20 cellular contexts compared by ENCODE assay signal in genomic region chr16:89312598-89313299, GRCh38.
DNase-seq lines count a peak whose midpoint lies in the region; ATAC-seq and TF ChIP-seq lines count a peak whose summit lies in the region.
"Had no signal": no experiment of that assay in that cellular context is flagged by ENCODE, and none has a peak within 500 bp of the region (broad histone marks: within the 10 kb centered on the region; RNA-seq: fewer than 3 reads in every experiment).

No MANE protein-coding gene starts in this region.

- H3K4me3 ChIP-seq in HEK293 (ENCODE audit: low read depth, low read length) = no peak overlapping the region
- H3K4me3 ChIP-seq in thyroid gland (replicated peaks in 1 of 3) = no peak overlapping the region
- H3K4me3 ChIP-seq: uterus had no signal

- H3K27ac Mint-ChIP-seq in activated CD8-positive, alpha-beta T cell treated with anti-CD3 and anti-CD28 coated beads, Interleukin-2, amount 10 ng/mL, durations not matched to agents 7 days and 5 days = peak overlapping the region; percentile 37
- H3K27ac Mint-ChIP-seq in activated CD8-positive, alpha-beta T cell treated with anti-CD3 and anti-CD28 coated beads for 36 hours = no peak overlapping the region
- H3K27ac Mint-ChIP-seq in central memory CD8-positive, alpha-beta T cell (ENCODE audit: low read depth) = peak overlapping the region; percentile 100
- H3K27ac Mint-ChIP-seq in natural killer cell treated with Interleukin-12 subunit alpha and Interleukin-12 subunit beta and Interleukin-15 and Interleukin-18, amount 100 ng/mL, for 72 hours = peak overlapping the region; percentile 81 to 93
- no peak overlapping the region for H3K27ac Mint-ChIP-seq in activated CD8-positive, alpha-beta memory T cell treated with anti-CD3 and anti-CD28 coated beads, Interleukin-2, amount 10 ng/mL, durations not matched to agents 7 days and 5 days
- H3K27ac Mint-ChIP-seq: activated B cell treated with CpG ODN at 0.5 μM for 24 hours had no signal

- CTCF ChIA-PET in activated CD8-positive, alpha-beta T cell treated with anti-CD3 and anti-CD28 coated beads, Interleukin-2, amount 10 ng/mL, durations not matched to agents 7 days and 5 days (lab: Charles Lee) = interaction anchor here (0.8 to 2.9 kb wide), 3 partner anchors 9 to 196 kb away, joined by 3 to 10 read pairs (median 5); partner anchors contain the start of gene SPG7
- CTCF ChIA-PET in activated CD8-positive, alpha-beta T cell treated with anti-CD3 and anti-CD28 coated beads for 36 hours (lab: Charles Lee) = interaction anchor here (1.4 kb wide), 1 partner anchor 24 kb away, joined by 5 read pairs; no protein-coding TSS in a partner anchor
- CTCF ChIA-PET in HEK293 (lab: Yijun Ruan, JAX) = interaction anchor here (0.6 to 1.8 kb wide), 4 partner anchors 23 to 1635 kb away, joined by 3 to 6 read pairs (median 4); no protein-coding TSS in a partner anchor
- CTCF ChIA-PET in activated CD8-positive, alpha-beta memory T cell treated with anti-CD3 and anti-CD28 coated beads, Interleukin-2, amount 10 ng/mL, durations not matched to agents 7 days and 5 days (lab: Charles Lee) = interaction anchor here (3.2 kb wide), 1 partner anchor 11 kb away, joined by 11 read pairs; no protein-coding TSS in a partner anchor

- H3K36me3 Mint-ChIP-seq in activated CD8-positive, alpha-beta T cell treated with anti-CD3 and anti-CD28 coated beads, Interleukin-2, amount 10 ng/mL, durations not matched to agents 7 days and 5 days (ENCODE audit: low read depth) = peaks cover 89% of the 10 kb centered on the region
- H3K36me3 Mint-ChIP-seq in activated CD8-positive, alpha-beta T cell treated with anti-CD3 and anti-CD28 coated beads for 36 hours (ENCODE audit: low read depth) = peaks cover 55% of the 10 kb centered on the region
- peaks cover 30% of the 10 kb centered on the region for H3K36me3 Mint-ChIP-seq in central memory CD8-positive, alpha-beta T cell (ENCODE audit: insufficient read depth)
- H3K36me3 Mint-ChIP-seq in natural killer cell treated with Interleukin-12 subunit alpha and Interleukin-12 subunit beta and Interleukin-15 and Interleukin-18, amount 100 ng/mL, for 72 hours = no peaks in the 10 kb centered on the region
- H3K36me3 Mint-ChIP-seq in activated CD8-positive, alpha-beta memory T cell treated with anti-CD3 and anti-CD28 coated beads, Interleukin-2, amount 10 ng/mL, durations not matched to agents 7 days and 5 days = peaks cover 64% of the 10 kb centered on the region

- no peaks in the 10 kb centered on the region for H3K27me3 ChIP-seq in thyroid gland
- H3K27me3 ChIP-seq: uterus had no signal

- TF ChIP-seq POLR2A in thyroid gland (IDR thresholded peaks at IDR 0.05) = no peak

- ATAC-seq in activated CD8-positive, alpha-beta T cell treated with anti-CD3 and anti-CD28 coated beads, Interleukin-2, amount 10 ng/mL, durations not matched to agents 7 days and 5 days = no peak
- ATAC-seq in activated CD8-positive, alpha-beta T cell treated with anti-CD3 and anti-CD28 coated beads for 36 hours = no peak
- no peak for ATAC-seq in central memory CD8-positive, alpha-beta T cell (replicated peaks; ENCODE audit: extremely low read depth, poor library complexity, severe bottlenecking)
- no peak for ATAC-seq in natural killer cell treated with Interleukin-12 subunit alpha and Interleukin-12 subunit beta and Interleukin-15 and Interleukin-18, amount 100 ng/mL, for 72 hours
- ATAC-seq in activated CD8-positive, alpha-beta memory T cell treated with anti-CD3 and anti-CD28 coated beads, Interleukin-2, amount 10 ng/mL, durations not matched to agents 7 days and 5 days = no peak

- intact Hi-C loops in activated CD8-positive, alpha-beta T cell treated with anti-CD3 and anti-CD28 coated beads for 36 hours (cut with micrococcal nuclease) = no loop called here
- intact Hi-C loops in thyroid gland (cut with DNase I) = no loop called here

- H3K4me1 ChIP-seq in HEK293 (ENCODE audit: control insufficient read depth, insufficient read depth, low read length) = no peaks in the 10 kb centered on the region
- peaks cover 8 to 34% of the 10 kb centered on the region in 2 donors for H3K4me1 ChIP-seq in thyroid gland

- H3K27me3 Mint-ChIP-seq in activated CD8-positive, alpha-beta T cell treated with anti-CD3 and anti-CD28 coated beads, Interleukin-2, amount 10 ng/mL, durations not matched to agents 7 days and 5 days (ENCODE audit: low read depth) = no peaks in the 10 kb centered on the region
- H3K27me3 Mint-ChIP-seq in activated CD8-positive, alpha-beta T cell treated with anti-CD3 and anti-CD28 coated beads for 36 hours = no peaks in the 10 kb centered on the region
- H3K27me3 Mint-ChIP-seq in central memory CD8-positive, alpha-beta T cell = no peaks in the 10 kb centered on the region
- no peaks in the 10 kb centered on the region for H3K27me3 Mint-ChIP-seq in natural killer cell treated with Interleukin-12 subunit alpha and Interleukin-12 subunit beta and Interleukin-15 and Interleukin-18, amount 100 ng/mL, for 72 hours
- H3K27me3 Mint-ChIP-seq in activated CD8-positive, alpha-beta memory T cell treated with anti-CD3 and anti-CD28 coated beads, Interleukin-2, amount 10 ng/mL, durations not matched to agents 7 days and 5 days = no peaks in the 10 kb centered on the region
- H3K27me3 Mint-ChIP-seq: activated B cell treated with CpG ODN at 0.5 μM for 24 hours had no signal

- H3K27ac ChIP-seq in HEK293 (ENCODE audit: extremely low read depth, low read depth, low read length) = no peak overlapping the region
- no peak overlapping the region for H3K27ac ChIP-seq in thyroid gland
- H3K27ac ChIP-seq: C4-2B, uterus had no signal

- H3K9me3 ChIP-seq in HEK293 (ENCODE audit: control insufficient read depth, insufficient read depth, low read depth, low read length) (no peaks in the 10 kb centered on the region), thyroid gland (no peaks in the 10 kb centered on the region)
- H3K9me3 ChIP-seq: uterus had no signal

- no peaks in the 10 kb centered on the region for H3K9me3 Mint-ChIP-seq in activated CD8-positive, alpha-beta T cell treated with anti-CD3 and anti-CD28 coated beads, Interleukin-2, amount 10 ng/mL, durations not matched to agents 7 days and 5 days (ENCODE audit: insufficient read depth)
- H3K9me3 Mint-ChIP-seq in activated CD8-positive, alpha-beta T cell treated with anti-CD3 and anti-CD28 coated beads for 36 hours = no peaks in the 10 kb centered on the region
- H3K9me3 Mint-ChIP-seq in central memory CD8-positive, alpha-beta T cell = no peaks in the 10 kb centered on the region
- no peaks in the 10 kb centered on the region for H3K9me3 Mint-ChIP-seq in natural killer cell treated with Interleukin-12 subunit alpha and Interleukin-12 subunit beta and Interleukin-15 and Interleukin-18, amount 100 ng/mL, for 72 hours
- H3K9me3 Mint-ChIP-seq in activated CD8-positive, alpha-beta memory T cell treated with anti-CD3 and anti-CD28 coated beads, Interleukin-2, amount 10 ng/mL, durations not matched to agents 7 days and 5 days (ENCODE audit: low read depth) = no peaks in the 10 kb centered on the region
- H3K9me3 Mint-ChIP-seq: activated B cell treated with CpG ODN at 0.5 μM for 24 hours, neural crest cell had no signal

- no peak for DNase-seq in activated CD8-positive, alpha-beta T cell treated with anti-CD3 and anti-CD28 coated beads, Interleukin-2, amount 10 ng/mL, durations not matched to agents 7 days and 5 days
- no peak for DNase-seq in activated CD8-positive, alpha-beta T cell treated with anti-CD3 and anti-CD28 coated beads for 36 hours
- DNase-seq in central memory CD8-positive, alpha-beta T cell (ENCODE audit: low spot score in 2 of 2) = no peak
- no peak for DNase-seq in natural killer cell treated with Interleukin-12 subunit alpha and Interleukin-12 subunit beta and Interleukin-15 and Interleukin-18, amount 100 ng/mL, for 72 hours (ENCODE audit: low spot score)
- no peak for DNase-seq in GM19238 (ENCODE audit: insufficient read length, low spot score)
- DNase-seq in activated CD8-positive, alpha-beta memory T cell treated with anti-CD3 and anti-CD28 coated beads, Interleukin-2, amount 10 ng/mL, durations not matched to agents 7 days and 5 days = no peak
- DNase-seq in thyroid gland = no peak
- DNase-seq: activated B cell treated with CpG ODN at 0.5 μM for 24 hours; activated effector memory CD4-positive, alpha-beta T cell treated with anti-CD3 and anti-CD28 coated beads, Interleukin-2, amount 50 U/mL, for 16 hours; cortex of kidney; foreskin fibroblast; kidney; NCI-H1417; NCI-H524 treated with DMSO at 0.1 percent for 48 hours; SHP77 treated with DMSO at 0.1 percent for 48 hours; stimulated activated CD4-positive, alpha-beta T cell treated with anti-CD3 and anti-CD28 coated beads, Interleukin-4, amount 100 ng/mL, for 4 hours; uterus had no signal

- POLR2A ChIA-PET in activated CD8-positive, alpha-beta T cell treated with anti-CD3 and anti-CD28 coated beads, Interleukin-2, amount 10 ng/mL, durations not matched to agents 7 days and 5 days (lab: Charles Lee) = no interaction called here
- POLR2A ChIA-PET in activated CD8-positive, alpha-beta T cell treated with anti-CD3 and anti-CD28 coated beads for 36 hours (lab: Charles Lee) = interaction anchor here (1.2 kb wide), 1 partner anchor 173 kb away, joined by 3 read pairs; no protein-coding TSS in a partner anchor
- POLR2A ChIA-PET in HEK293 (lab: Yijun Ruan, JAX) = interaction anchor here (1.2 kb wide), 1 partner anchor 19 kb away, joined by 3 read pairs; no protein-coding TSS in a partner anchor

- peaks cover 97% of the 10 kb centered on the region for H3K4me1 Mint-ChIP-seq in activated CD8-positive, alpha-beta T cell treated with anti-CD3 and anti-CD28 coated beads, Interleukin-2, amount 10 ng/mL, durations not matched to agents 7 days and 5 days (ENCODE audit: low read depth)
- H3K4me1 Mint-ChIP-seq in activated CD8-positive, alpha-beta T cell treated with anti-CD3 and anti-CD28 coated beads for 36 hours (ENCODE audit: low read depth) = peaks cover 79% of the 10 kb centered on the region
- peaks cover 73% of the 10 kb centered on the region for H3K4me1 Mint-ChIP-seq in central memory CD8-positive, alpha-beta T cell
- H3K4me1 Mint-ChIP-seq in natural killer cell treated with Interleukin-12 subunit alpha and Interleukin-12 subunit beta and Interleukin-15 and Interleukin-18, amount 100 ng/mL, for 72 hours (ENCODE audit: low read depth in 2 of 2) = peaks cover 69 to 72% of the 10 kb centered on the region in 2 donors
- peaks cover 94% of the 10 kb centered on the region for H3K4me1 Mint-ChIP-seq in activated CD8-positive, alpha-beta memory T cell treated with anti-CD3 and anti-CD28 coated beads, Interleukin-2, amount 10 ng/mL, durations not matched to agents 7 days and 5 days

- no peak for TF ChIP-seq CTCF in activated CD8-positive, alpha-beta T cell treated with anti-CD3 and anti-CD28 coated beads for 36 hours (IDR thresholded peaks at IDR 0.05)
- TF ChIP-seq CTCF in HEK293 (tag by site-specific recombination; IDR thresholded peaks at IDR 0.05) (no peak), thyroid gland (IDR thresholded peaks at IDR 0.05) (no peak)

- peaks cover 0 to 72% of the 10 kb centered on the region in 2 experiments; a peak in 1 of 3 replicates for H3K36me3 ChIP-seq in HEK293 (ENCODE audit: control insufficient read depth in 2 of 2, insufficient read depth in 1 of 2, low read length in 2 of 2)
- H3K36me3 ChIP-seq in thyroid gland = peaks cover 0 to 4% of the 10 kb centered on the region in 2 donors
- H3K36me3 ChIP-seq: uterus had no signal

- no peak overlapping the region for H3K4me3 Mint-ChIP-seq in activated CD8-positive, alpha-beta T cell treated with anti-CD3 and anti-CD28 coated beads, Interleukin-2, amount 10 ng/mL, durations not matched to agents 7 days and 5 days
- no peak overlapping the region for H3K4me3 Mint-ChIP-seq in activated CD8-positive, alpha-beta T cell treated with anti-CD3 and anti-CD28 coated beads for 36 hours
- no peak overlapping the region for H3K4me3 Mint-ChIP-seq in central memory CD8-positive, alpha-beta T cell
- H3K4me3 Mint-ChIP-seq in natural killer cell treated with Interleukin-12 subunit alpha and Interleukin-12 subunit beta and Interleukin-15 and Interleukin-18, amount 100 ng/mL, for 72 hours = no peak overlapping the region
- H3K4me3 Mint-ChIP-seq in activated CD8-positive, alpha-beta memory T cell treated with anti-CD3 and anti-CD28 coated beads, Interleukin-2, amount 10 ng/mL, durations not matched to agents 7 days and 5 days = no peak overlapping the region
- H3K4me3 Mint-ChIP-seq: activated B cell treated with CpG ODN at 0.5 μM for 24 hours had no signal

- WGBS in thyroid gland, 2 donors = 97 to 98% methylated on average over 5 to 8 of the region's 22 CpGs

Comparison
In these comparisons a context has a peak if more than half of its experiments do, and no peak if none do; other contexts are left out.
1. H3K27ac Mint-ChIP-seq: peak in activated CD8-positive, alpha-beta T cell treated with anti-CD3 and anti-CD28 coated beads, Interleukin-2, amount 10 ng/mL, durations not matched to agents 7 days and 5 days (single experiment), central memory CD8-positive, alpha-beta T cell (single experiment) and natural killer cell treated with Interleukin-12 subunit alpha and Interleukin-12 subunit beta and Interleukin-15 and Interleukin-18, amount 100 ng/mL, for 72 hours (2 of 2); none in activated CD8-positive, alpha-beta T cell treated with anti-CD3 and anti-CD28 coated beads for 36 hours (single experiment) and activated CD8-positive, alpha-beta memory T cell treated with anti-CD3 and anti-CD28 coated beads, Interleukin-2, amount 10 ng/mL, durations not matched to agents 7 days and 5 days (single experiment).